Comparison of ENCODE assay signal across 16 cellular contexts in genomic region chr4:68748181-68748981, GRCh38.
DNase-seq lines count a peak whose midpoint lies in the region; ATAC-seq, FAIRE-seq and TF ChIP-seq lines count a peak whose summit lies in the region.
"Had no signal": no experiment of that assay in that cellular context is flagged by ENCODE, and none has a peak within 500 bp of the region (broad histone marks: within the 10 kb centered on the region; RNA-seq: fewer than 3 reads in every experiment).

No MANE protein-coding gene starts in this region.

- no peaks in the 10 kb centered on the region for H3K4me1 Mint-ChIP-seq in stimulated activated effector memory CD8-positive, alpha-beta T cell treated with anti-CD3 and anti-CD28 coated beads, Interleukin-12 subunit alpha, Interleukin-12 subunit beta, amount 100 ng/mL, for 72 hours
- H3K4me1 Mint-ChIP-seq: brain had no signal

- H3K9ac ChIP-seq in GM12878 (ENCODE audit: control insufficient read depth, insufficient read depth, low read length) (no peak overlapping the region), mucosa of rectum (ENCODE audit: low read depth in 1 of 2, low read length in 2 of 2) (no peak overlapping the region)

- no peaks in the 10 kb centered on the region for H3K79me2 ChIP-seq in GM12878 (ENCODE audit: control insufficient read depth, insufficient read depth, low read length)

- no peak overlapping the region for H3K27ac ChIP-seq in GM12878 (ENCODE audit: control insufficient read depth, insufficient read depth)
- peak overlapping the region; percentile 52 to 66 for H3K27ac ChIP-seq in mucosa of rectum (ENCODE audit: low read depth in 2 of 2, low read length in 2 of 2)
- H3K27ac ChIP-seq: HL-60 had no signal

- no peak for TF ChIP-seq EP300 in GM12878 (IDR thresholded peaks at IDR 0.05; ENCODE audit: borderline replicate concordance in 1 of 2, control insufficient read depth in 1 of 2, low read depth in 2 of 2, low read length in 2 of 2)

- no peaks in the 10 kb centered on the region for H4K20me1 ChIP-seq in GM12878 (ENCODE audit: control insufficient read depth, insufficient read depth)

- no peak for FAIRE-seq in GM12878 (lab: Jason Lieb, UNC)
- no peak for FAIRE-seq in GM12891 (lab: Jason Lieb, UNC)

- no peak overlapping the region for H3K27ac Mint-ChIP-seq in stimulated activated effector memory CD8-positive, alpha-beta T cell treated with anti-CD3 and anti-CD28 coated beads, Interleukin-12 subunit alpha, Interleukin-12 subunit beta, amount 100 ng/mL, for 72 hours
- H3K27ac Mint-ChIP-seq: activated CD4-positive, alpha-beta memory T cell treated with anti-CD3 and anti-CD28 coated beads for 36 hours had no signal

- H3K27me3 ChIP-seq in GM12878 (replicated peaks in 1 of 2; ENCODE audit: control insufficient read depth in 2 of 2, insufficient read depth in 2 of 2, low read length in 1 of 2) (no peaks in the 10 kb centered on the region), mucosa of rectum (ENCODE audit: control insufficient read depth in 2 of 2, insufficient read depth in 2 of 2, low read length in 2 of 2) (no peaks in the 10 kb centered on the region)
- H3K27me3 ChIP-seq: BE2C had no signal

- H3K4me1 ChIP-seq in GM12878 (ENCODE audit: control insufficient read depth, insufficient read depth, low read length) (no peaks in the 10 kb centered on the region), mucosa of rectum (ENCODE audit: control insufficient read depth in 2 of 2, insufficient read depth in 2 of 2, low read length in 2 of 2) (peaks cover 14 to 27% of the 10 kb centered on the region in 2 donors)
- H3K4me1 ChIP-seq: BE2C had no signal

- no peaks in the 10 kb centered on the region for H3K36me3 Mint-ChIP-seq in stimulated activated effector memory CD8-positive, alpha-beta T cell treated with anti-CD3 and anti-CD28 coated beads, Interleukin-12 subunit alpha, Interleukin-12 subunit beta, amount 100 ng/mL, for 72 hours
- H3K36me3 Mint-ChIP-seq: activated CD4-positive, alpha-beta memory T cell treated with anti-CD3 and anti-CD28 coated beads for 36 hours; brain had no signal

- no TSS peak for BruUV-seq in GM12878 (replicated peaks; lab: Mats Ljungman, UMichigan)

- H3K4me3 ChIP-seq in GM12878 (no peak overlapping the region), mucosa of rectum (ENCODE audit: low read length in 2 of 2) (peak overlapping the region; percentile 23 to 28)

- intact Hi-C loops in GM12878 (cut with micrococcal nuclease; ENCODE audit: unreplicated experiment) = no loop called here

- SMC1A ChIA-PET in GM12878 (lab: Charles Lee; ENCODE audit: uncharacterized antibody, unreplicated experiment) = interaction anchor here (0.7 to 1.7 kb wide), 5 partner anchors 9 to 112 kb away, joined by 3 to 4 read pairs (median 3); no protein-coding TSS in a partner anchor

- CTCF ChIA-PET in GM12878 (lab: Yijun Ruan, JAX) = no interaction called here

- in situ Hi-C loops in GM12878 (cut with MboI) = no loop called here

- RAD21 ChIA-PET in GM12878 (lab: Charles Lee; ENCODE audit: unreplicated experiment) = interaction anchor here (0.8 to 0.9 kb wide), 2 partner anchors 13 to 16 kb away, joined by 3 to 4 read pairs; no protein-coding TSS in a partner anchor

- H3K9me3 ChIP-seq in GM12878 (replicated peaks; ENCODE audit: control insufficient read depth, insufficient read depth, low read length) = no peaks in the 10 kb centered on the region
- no peaks in the 10 kb centered on the region for H3K9me3 ChIP-seq in mucosa of rectum (ENCODE audit: control insufficient read depth in 2 of 2, low read length in 2 of 2)
- H3K9me3 ChIP-seq: BE2C had no signal

- H3K9me3 Mint-ChIP-seq in stimulated activated effector memory CD8-positive, alpha-beta T cell treated with anti-CD3 and anti-CD28 coated beads, Interleukin-12 subunit alpha, Interleukin-12 subunit beta, amount 100 ng/mL, for 72 hours = no peaks in the 10 kb centered on the region

- no peak for TF ChIP-seq CTCF in GM12878 (IDR thresholded peaks at IDR 0.05 in 2 of 3, conservative IDR thresholded peaks at IDR 0.05 in 1 of 3; ENCODE audit: control insufficient read depth in 2 of 3, extremely low read depth in 1 of 3, insufficient read depth in 1 of 3, low read depth in 3 of 3, low read length in 3 of 3)

- no peak overlapping the region for H3K4me3 Mint-ChIP-seq in stimulated activated effector memory CD8-positive, alpha-beta T cell treated with anti-CD3 and anti-CD28 coated beads, Interleukin-12 subunit alpha, Interleukin-12 subunit beta, amount 100 ng/mL, for 72 hours
- H3K4me3 Mint-ChIP-seq: activated CD4-positive, alpha-beta memory T cell treated with anti-CD3 and anti-CD28 coated beads for 36 hours; brain had no signal

- no peak overlapping the region for H3K4me2 ChIP-seq in GM12878 (ENCODE audit: control insufficient read depth, insufficient read depth)

- no peak overlapping the region for H2AFZ ChIP-seq in GM12878 (ENCODE audit: control insufficient read depth, low read depth, low read length)

- TF ChIP-seq POLR2A in GM12878 (IDR thresholded peaks at IDR 0.05; ENCODE audit: low read depth, low read length) (no peak), GM12891 (IDR thresholded peaks at IDR 0.05; ENCODE audit: low read depth, low read length) (no peak)

- H3K36me3 ChIP-seq in GM12878 (ENCODE audit: control insufficient read depth in 2 of 2, insufficient read depth in 2 of 2, low read length in 1 of 2) (no peaks in the 10 kb centered on the region), mucosa of rectum (ENCODE audit: control insufficient read depth in 2 of 2, insufficient read depth in 2 of 2, low read length in 2 of 2) (no peaks in the 10 kb centered on the region)
- H3K36me3 ChIP-seq: BE2C had no signal

- no peak for TF ChIP-seq RAD21 in GM12878 (IDR thresholded peaks at IDR 0.05; ENCODE audit: insufficient read depth, low read depth, low read length)

- ATAC-seq in GM18870 (IDR thresholded peaks at IDR 0.05; ENCODE audit: unreplicated experiment) (peak; percentile 49), HG03571 (IDR thresholded peaks at IDR 0.05; ENCODE audit: unreplicated experiment) (peak; percentile 84), GM12878 (peak; percentile 75), HG03025 (IDR thresholded peaks at IDR 0.05; ENCODE audit: low FRiP score, unreplicated experiment) (no peak)
- ATAC-seq in stimulated activated effector memory CD8-positive, alpha-beta T cell treated with anti-CD3 and anti-CD28 coated beads, Interleukin-12 subunit alpha, Interleukin-12 subunit beta, amount 100 ng/mL, for 72 hours = no peak
- ATAC-seq: stimulated activated naive CD8-positive, alpha-beta T cell treated with anti-CD3 and anti-CD28 coated beads, Interleukin-15, Interleukin-2, amounts not matched to agents 100 U/mL and 50 U/mL, for 24 hours had no signal

- no peak for DNase-seq in GM12878 (ENCODE audit: low read depth, low spot score)
- DNase-seq in stimulated activated effector memory CD8-positive, alpha-beta T cell treated with anti-CD3 and anti-CD28 coated beads, Interleukin-12 subunit alpha, Interleukin-12 subunit beta, amount 100 ng/mL, for 72 hours (ENCODE audit: low spot score in 2 of 2) = no peak
- no peak for DNase-seq in GM12891 (ENCODE audit: insufficient read length, low spot score)
- no peak for DNase-seq in NCI-H2227 treated with DMSO at 0.1 percent for 48 hours (lab: John Stamatoyannopoulos, UW)
- DNase-seq: activated CD4-positive, alpha-beta memory T cell treated with anti-CD3 and anti-CD28 coated beads for 36 hours; activated effector memory CD4-positive, alpha-beta T cell treated with Interleukin-2 at 50 U/mL for 16 hours; BE2C; EL; stimulated activated naive CD8-positive, alpha-beta T cell treated with anti-CD3 and anti-CD28 coated beads, Interleukin-15, Interleukin-2, amounts not matched to agents 100 U/mL and 50 U/mL, for 24 hours; T-helper 1 cell had no signal

- WGBS in GM12878 (ENCODE audit: insufficient coverage, insufficient replicate concordance, low lambda C conversion rate, missing lambda C conversion rate) = 24% methylated on average over 8 of the region's 8 CpGs

- POLR2A ChIA-PET in GM12878 (lab: Charles Lee) = no interaction called here

TF ChIP-seq in GM12878, 131 proteins besides CTCF, POLR2A, EP300 and RAD21 (continues in another document):
- TF ChIP-seq NFIC (IDR thresholded peaks at IDR 0.05; ENCODE audit: low read depth, low read length) (no peak), RUNX3 (IDR thresholded peaks at IDR 0.05; ENCODE audit: low read length) (no peak), USF1 (IDR thresholded peaks at IDR 0.05; ENCODE audit: borderline replicate concordance, extremely low read length, insufficient read depth, low read depth, low read length) (no peak), MTA3 (IDR thresholded peaks at IDR 0.05; ENCODE audit: borderline replicate concordance, low read length) (no peak)

TF ChIP-seq in GM12891, 5 proteins besides CTCF, POLR2A, EP300 and RAD21:
- TF ChIP-seq SPI1 (IDR thresholded peaks at IDR 0.05; ENCODE audit: low read depth, low read length) (no peak), POLR2AphosphoS5 (IDR thresholded peaks at IDR 0.05; ENCODE audit: low read depth, low read length) (no peak), PAX5 (IDR thresholded peaks at IDR 0.05; ENCODE audit: insufficient read depth, low read length, severe bottlenecking) (no peak), POU2F2 (IDR thresholded peaks at IDR 0.05; ENCODE audit: low read depth, low read length) (no peak), TAF1 (IDR thresholded peaks at IDR 0.05; ENCODE audit: low read depth, low read length) (no peak)

Comparison
In these comparisons a context has a peak if more than half of its experiments do, and no peak if none do; other contexts are left out.
1. ATAC-seq: peak in GM18870 (single experiment), HG03571 (single experiment) and GM12878 (single experiment); none in stimulated activated effector memory CD8-positive, alpha-beta T cell treated with anti-CD3 and anti-CD28 coated beads, Interleukin-12 subunit alpha, Interleukin-12 subunit beta, amount 100 ng/mL, for 72 hours (single experiment) and HG03025 (single experiment).